26 cellular contexts compared by ENCODE assay signal in the genomic region with DNA sequence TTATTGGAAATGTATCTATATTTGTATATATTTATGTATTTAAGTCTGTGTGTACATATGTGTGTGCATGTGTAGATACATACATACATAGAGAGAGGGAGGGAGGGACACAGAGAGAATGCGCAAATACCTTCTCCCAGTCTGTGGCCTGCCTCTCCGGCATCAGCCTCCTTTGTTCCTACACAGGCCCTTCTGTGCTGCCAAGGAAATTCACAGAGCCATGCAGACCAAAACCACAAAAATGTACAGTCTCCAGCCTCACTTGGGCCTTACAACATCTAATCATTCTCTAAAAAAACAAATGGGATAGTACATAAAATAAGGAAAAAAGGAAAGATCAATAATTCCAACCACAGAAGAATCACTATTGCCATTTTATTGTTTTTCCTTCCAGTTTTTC. TPM values are rescaled to one million over a fixed set of nuclear protein-coding genes. Genes with fewer than 3 reads are reported as not detected.
A peak's percentile ranks its signal among the peaks of the same experiment; 100 is the strongest.
DNase-seq lines count a peak whose midpoint lies in the region; ATAC-seq and TF ChIP-seq lines count a peak whose summit lies in the region.
"Had no signal": no experiment of that assay in that cellular context is flagged by ENCODE, and none has a peak within 500 bp of the region (broad histone marks: within the 10 kb centered on the region; RNA-seq: fewer than 3 reads in every experiment).

No MANE protein-coding gene starts in this region.

- peak overlapping the region; percentile 74 for H3K27ac Mint-ChIP-seq in chondrocyte (ENCODE audit: unreplicated experiment)
- H3K27ac Mint-ChIP-seq: activated CD4-positive, alpha-beta T cell treated with anti-CD3 and anti-CD28 coated beads, Interleukin-2, amount 10 ng/mL, durations not matched to agents 24 days and 14 days; activated CD8-positive, alpha-beta memory T cell treated with anti-CD3 and anti-CD28 coated beads, Interleukin-2, amount 10 ng/mL, durations not matched to agents 7 days and 5 days; activated naive CD4-positive, alpha-beta T cell treated with anti-CD3 and anti-CD28 coated beads, Interleukin-2, amount 50 U/mL, for 72 hours; activated T-helper 1 cell treated with anti-CD3 and anti-CD28 coated beads, Interleukin-12 subunit alpha, Interleukin-12 subunit beta, Interleukin-2, Interleukin-4 antibody, amounts not matched to agents 30 ng/mL and 10 ng/mL and 1 ng/mL, durations not matched to agents 14 hours and 24 hours and 36 hours; nephron; T-helper 17 cell had no signal

- H2BK15ac ChIP-seq in mesenchymal stem cell (ENCODE audit: low read depth, poor library complexity, severe bottlenecking): no peak overlapping the region

- H4K91ac ChIP-seq in mesenchymal stem cell (ENCODE audit: low read length): no peak overlapping the region

- no peak overlapping the region for H3K4me2 ChIP-seq in mesenchymal stem cell (ENCODE audit: low read length, poor library complexity, severe bottlenecking)

- no peak overlapping the region for H3K23ac ChIP-seq in mesenchymal stem cell (ENCODE audit: low read length in 2 of 2)

- no peak for ATAC-seq in HG02852 (IDR thresholded peaks at IDR 0.05; ENCODE audit: unreplicated experiment)
- ATAC-seq: activated CD8-positive, alpha-beta memory T cell treated with anti-CD3 and anti-CD28 coated beads, Interleukin-2, amount 10 ng/mL, durations not matched to agents 7 days and 5 days; activated naive CD4-positive, alpha-beta T cell treated with anti-CD3 and anti-CD28 coated beads, Interleukin-2, amount 50 U/mL, for 72 hours; left cardiac atrium; Panc1; psoas muscle; T-helper 17 cell had no signal

- H3K4me3 ChIP-seq in mesenchymal stem cell (ENCODE audit: insufficient read depth in 1 of 2, low read depth in 1 of 2, low read length in 2 of 2) (no peak overlapping the region), WERI-Rb-1 (ENCODE audit: low read depth, low read length) (no peak overlapping the region)
- H3K4me3 ChIP-seq: breast epithelium, psoas muscle, SJSA1 had no signal

- no peak overlapping the region for H3K4ac ChIP-seq in mesenchymal stem cell (ENCODE audit: low read depth in 1 of 2, low read length in 2 of 2)

- no peak overlapping the region for H2AFZ ChIP-seq in mesenchymal stem cell (ENCODE audit: low read depth, low read length)

- H2BK12ac ChIP-seq in mesenchymal stem cell (ENCODE audit: low read length in 2 of 2): no peak overlapping the region

- H2AK5ac ChIP-seq in mesenchymal stem cell (ENCODE audit: low read length, severe bottlenecking): no peak overlapping the region

- H3K27me3 Mint-ChIP-seq in chondrocyte (ENCODE audit: low read depth): no peaks in the 10 kb centered on the region

- H3K79me1 ChIP-seq in mesenchymal stem cell (replicated peaks; ENCODE audit: low read length, poor library complexity, severe bottlenecking): no peaks in the 10 kb centered on the region

- H2BK5ac ChIP-seq in mesenchymal stem cell (ENCODE audit: low read depth, low read length, poor library complexity, severe bottlenecking): no peak overlapping the region

- no peaks in the 10 kb centered on the region for H3K9me3 ChIP-seq in mesenchymal stem cell (ENCODE audit: control insufficient read depth, low read length)
- no peaks in the 10 kb centered on the region for H3K9me3 ChIP-seq in WERI-Rb-1 (ENCODE audit: severe bottlenecking)
- H3K9me3 ChIP-seq: breast epithelium, psoas muscle, SJSA1 had no signal

- no peak overlapping the region for H2BK120ac ChIP-seq in mesenchymal stem cell (ENCODE audit: low read depth, low read length)

- no peak overlapping the region for H3K27ac ChIP-seq in mesenchymal stem cell (ENCODE audit: low read length, poor library complexity, severe bottlenecking)
- no peak overlapping the region for H3K27ac ChIP-seq in WERI-Rb-1
- H3K27ac ChIP-seq: breast epithelium, C4-2B, psoas muscle, SJSA1 had no signal

- H3K4me1 Mint-ChIP-seq in chondrocyte (ENCODE audit: low read depth): peaks cover 61% of the 10 kb centered on the region
- H3K4me1 Mint-ChIP-seq: activated CD8-positive, alpha-beta memory T cell treated with anti-CD3 and anti-CD28 coated beads, Interleukin-2, amount 10 ng/mL, durations not matched to agents 7 days and 5 days had no signal

- WGBS in mesenchymal stem cell: 70% methylated on average over 2 of the region's 2 CpGs

- no peak overlapping the region for H3K9ac ChIP-seq in mesenchymal stem cell (ENCODE audit: low read length)

- peaks cover 5% of the 10 kb centered on the region for H3K9me3 Mint-ChIP-seq in chondrocyte (ENCODE audit: low read depth)
- H3K9me3 Mint-ChIP-seq: activated CD4-positive, alpha-beta T cell treated with anti-CD3 and anti-CD28 coated beads, Interleukin-2, amount 10 ng/mL, durations not matched to agents 24 days and 14 days; activated naive CD4-positive, alpha-beta T cell treated with anti-CD3 and anti-CD28 coated beads, Interleukin-2, amount 50 U/mL, for 72 hours; activated T-helper 1 cell treated with anti-CD3 and anti-CD28 coated beads, Interleukin-12 subunit alpha, Interleukin-12 subunit beta, Interleukin-2, Interleukin-4 antibody, amounts not matched to agents 30 ng/mL and 10 ng/mL and 1 ng/mL, durations not matched to agents 14 hours and 24 hours and 36 hours; nephron had no signal

- H3K36me3 ChIP-seq in mesenchymal stem cell (ENCODE audit: control insufficient read depth in 1 of 2, insufficient read depth in 2 of 2, low read depth in 1 of 2, low read length in 2 of 2) (no peaks in the 10 kb centered on the region), WERI-Rb-1 (no peaks in the 10 kb centered on the region)
- H3K36me3 ChIP-seq: breast epithelium, SJSA1 had no signal

- no peak overlapping the region for H4K8ac ChIP-seq in mesenchymal stem cell (ENCODE audit: low read length)

- H3K36me3 Mint-ChIP-seq in chondrocyte (ENCODE audit: low read depth): no peaks in the 10 kb centered on the region
- H3K36me3 Mint-ChIP-seq: activated CD8-positive, alpha-beta memory T cell treated with anti-CD3 and anti-CD28 coated beads, Interleukin-2, amount 10 ng/mL, durations not matched to agents 7 days and 5 days; activated naive CD4-positive, alpha-beta T cell treated with anti-CD3 and anti-CD28 coated beads, Interleukin-2, amount 50 U/mL, for 72 hours had no signal

- TF ChIP-seq CTCF in chondrocyte (IDR thresholded peaks at IDR 0.05) (no peak), WERI-Rb-1 (IDR thresholded peaks at IDR 0.05; ENCODE audit: low read depth, low read length) (no peak)

- H3K4me1 ChIP-seq in mesenchymal stem cell (ENCODE audit: control insufficient read depth, insufficient read depth, low read depth, low read length): peaks cover 7% of the 10 kb centered on the region
- H3K4me1 ChIP-seq: breast epithelium, psoas muscle, SJSA1 had no signal

- H3K27me3 ChIP-seq in mesenchymal stem cell (ENCODE audit: control insufficient read depth in 1 of 2, insufficient read depth in 1 of 2, low read length in 2 of 2) (peaks cover 9 to 17% of the 10 kb centered on the region in 2 experiments), WERI-Rb-1 (ENCODE audit: insufficient read depth, low read depth, severe bottlenecking) (no peaks in the 10 kb centered on the region)
- H3K27me3 ChIP-seq: breast epithelium, SJSA1 had no signal

- DNase-seq in AG08395 (ENCODE audit: low spot score): peak; percentile 45
- DNase-seq in LHCN-M2 (ENCODE audit: low read depth): peak; percentile 36
- DNase-seq in chondrocyte (ENCODE audit: low spot score): no peak
- peak; percentile 6 for DNase-seq in mesenchymal stem cell
- no peak for DNase-seq in mucosa of gallbladder (ENCODE audit: low spot score)
- DNase-seq in WERI-Rb-1: no peak
- DNase-seq in stimulated activated naive CD4-positive, alpha-beta T cell treated with Interleukin-2 at 50 U/mL for 16 hours (lab: John Stamatoyannopoulos, UW): no peak
- DNase-seq: activated CD4-positive, alpha-beta T cell treated with anti-CD3 and anti-CD28 coated beads, Interleukin-2, amount 10 ng/mL, durations not matched to agents 24 days and 14 days; activated CD8-positive, alpha-beta memory T cell treated with anti-CD3 and anti-CD28 coated beads, Interleukin-2, amount 10 ng/mL, durations not matched to agents 7 days and 5 days; dermis blood vessel endothelial cell; Karpas-422; left cardiac atrium; NCI-H1092; NCI-H2029; NCI-H446 treated with DMSO at 0.1 percent for 48 hours; psoas muscle; stimulated activated CD4-positive, alpha-beta T cell treated with anti-CD3 and anti-CD28 coated beads, Interleukin-4, amount 100 ng/mL, for 4 hours; T-helper 17 cell had no signal

- no peak overlapping the region for H3K14ac ChIP-seq in mesenchymal stem cell (ENCODE audit: low read length in 2 of 2)

- no peak overlapping the region for H3K18ac ChIP-seq in mesenchymal stem cell (ENCODE audit: low read depth in 1 of 2, low read length in 2 of 2)

- no peak overlapping the region for H3K4me3 Mint-ChIP-seq in chondrocyte (ENCODE audit: unreplicated experiment)
- H3K4me3 Mint-ChIP-seq: activated CD4-positive, alpha-beta T cell treated with anti-CD3 and anti-CD28 coated beads, Interleukin-2, amount 10 ng/mL, durations not matched to agents 24 days and 14 days; activated CD8-positive, alpha-beta memory T cell treated with anti-CD3 and anti-CD28 coated beads, Interleukin-2, amount 10 ng/mL, durations not matched to agents 7 days and 5 days; activated T-helper 1 cell treated with anti-CD3 and anti-CD28 coated beads, Interleukin-12 subunit alpha, Interleukin-12 subunit beta, Interleukin-2, Interleukin-4 antibody, amounts not matched to agents 30 ng/mL and 10 ng/mL and 1 ng/mL, durations not matched to agents 14 hours and 24 hours and 36 hours; nephron; T-helper 17 cell had no signal

RNA-seq across cellular contexts. Expression of a gene that starts 8.8 kb away (rescaled TPM):
- total RNA-seq in LHCN-M2 (2014; rRNA removed) (not detected in 2 replicates), chondrocyte (17.0 to 50.4 TPM (median 19.9 TPM) in 3 replicates), mucosa of gallbladder (18.4 TPM)
- polyA plus RNA-seq in LHCN-M2 (2012): 0.18 TPM
- polyA plus RNA-seq in mesenchymal stem cell (2013, experiment 1 of 2): not detected
- polyA plus RNA-seq in mesenchymal stem cell (2013, experiment 2 of 2): not detected
- total RNA-seq: SJSA1 had no signal

Comparison
In these comparisons a context has a peak if more than half of its experiments do, and no peak if none do; other contexts are left out.
1. DNase-seq: peak in AG08395 (single experiment), LHCN-M2 (single experiment) and mesenchymal stem cell (single experiment); none in chondrocyte (single experiment), mucosa of gallbladder (single experiment), WERI-Rb-1 (single experiment) and stimulated activated naive CD4-positive, alpha-beta T cell treated with Interleukin-2 at 50 U/mL for 16 hours (single experiment).
2. RNA of a gene that starts 8.8 kb away (total RNA-seq): 18.4 TPM in mucosa of gallbladder (single experiment) and 17.0 to 50.4 TPM in chondrocyte; not detected in LHCN-M2; every median in the first group is over 10 times any median in the second.